ENCODE assay signal across 1 cellular context in the genomic region with DNA sequence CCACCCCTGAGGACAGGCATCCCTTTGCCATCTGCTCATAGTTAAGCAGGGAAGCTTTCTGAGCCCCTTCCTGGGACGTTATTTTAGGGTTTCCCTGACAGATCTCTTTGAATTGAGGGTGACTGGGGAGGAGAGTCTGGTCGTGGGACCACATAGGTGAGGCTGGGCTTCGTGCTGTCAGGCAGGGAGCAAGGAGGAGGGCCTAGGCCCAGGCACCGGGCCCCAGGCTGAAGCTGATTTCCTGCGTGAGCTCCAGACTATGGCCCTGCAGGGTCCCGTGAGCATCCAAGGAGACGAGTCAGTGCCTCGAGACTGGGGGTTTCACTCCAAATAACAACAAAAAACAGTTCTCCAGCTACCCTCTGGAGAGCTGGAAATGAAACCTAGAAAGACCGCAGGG.
TF ChIP-seq lines count a peak whose summit lies in the region.

No MANE protein-coding gene starts in this region.

TF ChIP-seq in IMR-90, 13 proteins besides CTCF, POLR2A, EP300 and RAD21 (continued from another document):
- TF ChIP-seq, protein P1, sequence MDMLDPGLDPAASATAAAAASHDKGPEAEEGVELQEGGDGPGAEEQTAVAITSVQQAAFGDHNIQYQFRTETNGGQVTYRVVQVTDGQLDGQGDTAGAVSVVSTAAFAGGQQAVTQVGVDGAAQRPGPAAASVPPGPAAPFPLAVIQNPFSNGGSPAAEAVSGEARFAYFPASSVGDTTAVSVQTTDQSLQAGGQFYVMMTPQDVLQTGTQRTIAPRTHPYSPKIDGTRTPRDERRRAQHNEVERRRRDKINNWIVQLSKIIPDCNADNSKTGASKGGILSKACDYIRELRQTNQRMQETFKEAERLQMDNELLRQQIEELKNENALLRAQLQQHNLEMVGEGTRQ (IDR thresholded peaks at IDR 0.05; ENCODE audit: low read depth, low read length), result no peak
- TF ChIP-seq MAFK (IDR thresholded peaks at IDR 0.05; ENCODE audit: low read depth, low read length) (no peak), MAZ (IDR thresholded peaks at IDR 0.05; ENCODE audit: borderline replicate concordance, low read depth, low read length) (no peak), BHLHE40 (IDR thresholded peaks at IDR 0.05; ENCODE audit: low read depth, low read length) (no peak), SMC3 (IDR thresholded peaks at IDR 0.05; ENCODE audit: low read depth, low read length) (no peak), RCOR1 (IDR thresholded peaks at IDR 0.05; ENCODE audit: insufficient replicate concordance, low read length) (no peak), MXI1 (IDR thresholded peaks at IDR 0.05; ENCODE audit: borderline replicate concordance, low read depth, low read length) (no peak), FOS (IDR thresholded peaks at IDR 0.05; ENCODE audit: low read depth, low read length) (no peak)
- TF ChIP-seq, protein P2, sequence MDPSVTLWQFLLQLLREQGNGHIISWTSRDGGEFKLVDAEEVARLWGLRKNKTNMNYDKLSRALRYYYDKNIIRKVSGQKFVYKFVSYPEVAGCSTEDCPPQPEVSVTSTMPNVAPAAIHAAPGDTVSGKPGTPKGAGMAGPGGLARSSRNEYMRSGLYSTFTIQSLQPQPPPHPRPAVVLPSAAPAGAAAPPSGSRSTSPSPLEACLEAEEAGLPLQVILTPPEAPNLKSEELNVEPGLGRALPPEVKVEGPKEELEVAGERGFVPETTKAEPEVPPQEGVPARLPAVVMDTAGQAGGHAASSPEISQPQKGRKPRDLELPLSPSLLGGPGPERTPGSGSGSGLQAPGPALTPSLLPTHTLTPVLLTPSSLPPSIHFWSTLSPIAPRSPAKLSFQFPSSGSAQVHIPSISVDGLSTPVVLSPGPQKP (IDR thresholded peaks at IDR 0.05; ENCODE audit: borderline replicate concordance, low read depth, low read length), result no peak
